Comparison of ENCODE assay signal across 33 cellular contexts in genomic region chr16:2439598-2439997, GRCh38. TPM values are rescaled to one million over a fixed set of nuclear protein-coding genes. Genes with fewer than 3 reads are reported as not detected.
A peak's percentile ranks its signal among the peaks of the same experiment; 100 is the strongest.
DNase-seq lines count a peak whose midpoint lies in the region; ATAC-seq, FAIRE-seq and TF ChIP-seq lines count a peak whose summit lies in the region.
"Had no signal": no experiment of that assay in that cellular context is flagged by ENCODE, and none has a peak within 500 bp of the region (broad histone marks: within the 10 kb centered on the region; RNA-seq: fewer than 3 reads in every experiment).

No MANE protein-coding gene starts in this region.

- TF ChIP-seq POLR2A in GM15510 (IDR thresholded peaks at IDR 0.05; ENCODE audit: borderline replicate concordance, extremely low read depth, insufficient read length): peak; percentile 10
- TF ChIP-seq POLR2A in K562 (conservative IDR thresholded peaks at IDR 0.05): no peak
- TF ChIP-seq POLR2A in spleen (IDR thresholded peaks at IDR 0.05): no peak

- H3K36me3 Mint-ChIP-seq in activated T-cell treated with anti-CD3 and anti-CD28 coated beads, Interleukin-2, amount 50 U/mL, for 24 hours (ENCODE audit: low read depth): peaks cover 77% of the 10 kb centered on the region
- H3K36me3 Mint-ChIP-seq in activated T-cell treated with anti-CD3 and anti-CD28 coated beads, Interleukin-2, amount 50 U/mL, for 72 hours (ENCODE audit: insufficient read depth in 2 of 2): peaks cover 6 to 32% of the 10 kb centered on the region in 2 donors

- POLR2A ChIA-PET in K562 (lab: Yijun Ruan, JAX): interaction anchor here (0.6 to 3.4 kb wide), 6 partner anchors 11 to 813 kb away, joined by 3 to 17 read pairs (median 6); partner anchors contain the start of gene CCNF

- no peaks in the 10 kb centered on the region for H3K27me3 Mint-ChIP-seq in activated T-cell treated with anti-CD3 and anti-CD28 coated beads, Interleukin-2, amount 50 U/mL, for 24 hours
- no peaks in the 10 kb centered on the region for H3K27me3 Mint-ChIP-seq in activated T-cell treated with anti-CD3 and anti-CD28 coated beads, Interleukin-2, amount 50 U/mL, for 72 hours (ENCODE audit: low read depth)

- BruUV-seq in K562 (replicated peaks; lab: Mats Ljungman, UMichigan): no TSS peak

- H3K36me3 ChIP-seq in K562 (ENCODE audit: control insufficient read depth, insufficient read depth, low read length) (peaks cover 73% of the 10 kb centered on the region), spleen (peaks cover 0 to 80% (median 20%) of the 10 kb centered on the region in 6 donors)
- H3K36me3 ChIP-seq: ascending aorta, neural progenitor cell, right atrium auricular region had no signal

- no peak for ATAC-seq in activated T-cell treated with anti-CD3 and anti-CD28 coated beads, Interleukin-2, amount 50 U/mL, for 72 hours (replicated peaks in 1 of 2)
- ATAC-seq in K562 (no peak; the same call in 2 of the 3 replicates), GM19328 (IDR thresholded peaks at IDR 0.05; ENCODE audit: unreplicated experiment) (no peak)
- ATAC-seq: left lobe of liver had no signal

- H3K9ac ChIP-seq in K562 (ENCODE audit: insufficient read depth in 1 of 2, low read depth in 2 of 2, low read length in 2 of 2): peak overlapping the region in 1 of 2 experiments; percentile 82; a peak in 2 of 4 replicates
- H3K9ac ChIP-seq: neural progenitor cell, parathyroid adenoma had no signal

- H4K20me1 ChIP-seq in K562 (replicated peaks; ENCODE audit: control insufficient read depth, insufficient read depth, low read length): no peaks in the 10 kb centered on the region

- 88% methylated on average over 11 of the region's 11 CpGs for WGBS in K562 (ENCODE audit: insufficient coverage, low coverage, missing lambda C conversion rate)
- WGBS in spleen, 5 donors: 95 to 97% (median 97%) methylated on average over 9 to 11 of the region's 11 CpGs

- no peaks in the 10 kb centered on the region for H3K27me3 ChIP-seq in K562 (ENCODE audit: control insufficient read depth in 2 of 2, insufficient read depth in 2 of 2, low read length in 2 of 2)
- H3K27me3 ChIP-seq in spleen (replicated peaks in 1 of 7): no peaks in the 10 kb centered on the region
- H3K27me3 ChIP-seq: ascending aorta, cardiac muscle cell, neural progenitor cell, Peyer's patch, right atrium auricular region, tibial artery had no signal

- peak overlapping the region; percentile 18 for H3K27ac Mint-ChIP-seq in activated T-cell treated with anti-CD3 and anti-CD28 coated beads, Interleukin-2, amount 50 U/mL, for 24 hours
- H3K27ac Mint-ChIP-seq in activated T-cell treated with anti-CD3 and anti-CD28 coated beads, Interleukin-2, amount 50 U/mL, for 72 hours: no peak overlapping the region
- H3K27ac Mint-ChIP-seq: activated T-helper 2 cell treated with anti-CD3 and anti-CD28 coated beads, Interferon-gamma antibody, Interleukin-2, Interleukin-4, amounts not matched to agents 10 μg/mL and 5 μg/mL and 100 μg/mL, durations not matched to agents 14 hours and 24 hours and 36 hours; neural progenitor cell had no signal

- no peak overlapping the region for H2AFZ ChIP-seq in K562 (ENCODE audit: low read depth, low read length)
- H2AFZ ChIP-seq: neural progenitor cell, parathyroid adenoma had no signal

- H3K9me1 ChIP-seq in K562 (ENCODE audit: control insufficient read depth, insufficient read depth, low read length): no peaks in the 10 kb centered on the region

- H3K4me3 ChIP-seq in K562: no peak overlapping the region
- H3K4me3 ChIP-seq in spleen: no peak overlapping the region
- H3K4me3 ChIP-seq: ascending aorta, cardiac muscle cell, coronary artery, neural progenitor cell, Peyer's patch, right atrium auricular region, smooth muscle cell, tibial artery had no signal

- FAIRE-seq in K562 (lab: Jason Lieb, UNC): no peak

- CTCF ChIA-PET in K562 (lab: Yijun Ruan, JAX; ENCODE audit: low intra/inter-chr PET ratio): no interaction called here

- peaks cover 6% of the 10 kb centered on the region for H3K4me1 Mint-ChIP-seq in activated T-cell treated with anti-CD3 and anti-CD28 coated beads, Interleukin-2, amount 50 U/mL, for 24 hours (ENCODE audit: low read depth)
- peaks cover 5% of the 10 kb centered on the region for H3K4me1 Mint-ChIP-seq in activated T-cell treated with anti-CD3 and anti-CD28 coated beads, Interleukin-2, amount 50 U/mL, for 72 hours (ENCODE audit: low read depth)
- H3K4me1 Mint-ChIP-seq: neural progenitor cell had no signal

- in situ Hi-C loops in K562 (cut with MboI): no loop called here

- H3K4me2 ChIP-seq in K562 (ENCODE audit: insufficient read depth, low read length): no peak overlapping the region
- H3K4me2 ChIP-seq: neural progenitor cell, smooth muscle cell had no signal

- DNase-seq in activated T-cell treated with anti-CD3 and anti-CD28 coated beads, Interleukin-2, amount 50 U/mL, for 24 hours: no peak
- no peak for DNase-seq in activated T-cell treated with anti-CD3 and anti-CD28 coated beads, Interleukin-2, amount 50 U/mL, for 72 hours
- DNase-seq in K562 (ENCODE audit: extremely low read depth in 1 of 4, low spot score in 3 of 4): no peak
- DNase-seq in spleen: no peak
- no peak for DNase-seq in GDM1 (lab: John Stamatoyannopoulos, UW)
- DNase-seq in DMS 273 treated with DMSO at 0.1 percent for 48 hours (lab: John Stamatoyannopoulos, UW): no peak
- DNase-seq: activated CD4-positive, alpha-beta T cell treated with anti-CD3 and anti-CD28 coated beads, Interleukin-2, amount 50 U/mL, for 1 hour; activated CD8-positive, alpha-beta memory T cell treated with anti-CD3 and anti-CD28 coated beads, Interleukin-2, amount 50 U/mL, for 48 hours; DMS53; effector CD8-positive, alpha-beta T cell; HCEC 1CT; NCI-H1436; NCI-H2081; NCI-H2227 treated with DMSO at 0.1 percent for 48 hours; NCI-H526 treated with DMSO at 0.1 percent for 48 hours; SHP77 treated with DMSO at 0.1 percent for 48 hours; stimulated activated CD4-positive, alpha-beta T cell treated with anti-CD3 and anti-CD28 coated beads, Interleukin-2, amount 100 ng/mL, for 24 hours; T1000; tibial artery had no signal

- TF ChIP-seq CTCF in K562 (IDR thresholded peaks at IDR 0.05 in 2 of 3, conservative IDR thresholded peaks at IDR 0.05 in 1 of 3; ENCODE audit: insufficient read depth in 2 of 3, low read depth in 1 of 3, low read length in 3 of 3) (no peak), spleen (IDR thresholded peaks at IDR 0.05 in 8 of 11, conservative IDR thresholded peaks at IDR 0.05 in 3 of 11) (no peak)

- TF ChIP-seq RAD21 in K562 (CRISPR knock-in tag; conservative IDR thresholded peaks at IDR 0.05 in 1 of 2, IDR thresholded peaks at IDR 0.05 in 1 of 2): no peak

- H3K9me3 ChIP-seq in K562 (replicated peaks; ENCODE audit: control insufficient read depth, insufficient read depth, low read depth, low read length) (no peaks in the 10 kb centered on the region), spleen (no peaks in the 10 kb centered on the region)
- H3K9me3 ChIP-seq: ascending aorta, Peyer's patch, right atrium auricular region, tibial artery had no signal

- H3K79me2 ChIP-seq in K562 (ENCODE audit: control insufficient read depth, insufficient read depth, low read length): no peaks in the 10 kb centered on the region; the same call in 2 of the 3 replicates
- H3K79me2 ChIP-seq: parathyroid adenoma had no signal

- intact Hi-C loops in K562 (cut with micrococcal nuclease): no loop called here
- intact Hi-C loops in spleen (cut with DNase I; ENCODE audit: low total_unique reads): loop anchor here (10.0 kb wide), 1 partner anchor 55 kb away; no protein-coding TSS in a partner anchor

- no peaks in the 10 kb centered on the region for H3K9me3 Mint-ChIP-seq in activated T-cell treated with anti-CD3 and anti-CD28 coated beads, Interleukin-2, amount 50 U/mL, for 24 hours
- no peaks in the 10 kb centered on the region for H3K9me3 Mint-ChIP-seq in activated T-cell treated with anti-CD3 and anti-CD28 coated beads, Interleukin-2, amount 50 U/mL, for 72 hours
- H3K9me3 Mint-ChIP-seq: activated naive CD4-positive, alpha-beta T cell treated with anti-CD3 and anti-CD28 coated beads, Interleukin-2, amount 50 U/mL, for 72 hours; activated T-helper 2 cell treated with anti-CD3 and anti-CD28 coated beads, Interferon-gamma antibody, Interleukin-2, Interleukin-4, amounts not matched to agents 10 μg/mL and 5 μg/mL and 100 μg/mL, durations not matched to agents 14 hours and 24 hours and 36 hours; neural progenitor cell had no signal

- no peak overlapping the region for H3K4me3 Mint-ChIP-seq in activated T-cell treated with anti-CD3 and anti-CD28 coated beads, Interleukin-2, amount 50 U/mL, for 24 hours
- H3K4me3 Mint-ChIP-seq in activated T-cell treated with anti-CD3 and anti-CD28 coated beads, Interleukin-2, amount 50 U/mL, for 72 hours: no peak overlapping the region
- H3K4me3 Mint-ChIP-seq: neural progenitor cell had no signal

- H3K4me1 ChIP-seq in K562 (replicated peaks in 1 of 2; ENCODE audit: control insufficient read depth in 2 of 2, insufficient read depth in 2 of 2, low read length in 2 of 2): peaks cover 0 to 3% of the 10 kb centered on the region in 2 experiments; a peak in 1 of 5 replicates
- peaks cover 0 to 11% (median 2%) of the 10 kb centered on the region in 6 donors for H3K4me1 ChIP-seq in spleen
- H3K4me1 ChIP-seq: ascending aorta, neural progenitor cell, parathyroid adenoma, Peyer's patch, right atrium auricular region, tibial artery had no signal

- no peak for TF ChIP-seq EP300 in K562 (IDR thresholded peaks at IDR 0.05; ENCODE audit: low read length)

- H3K27ac ChIP-seq in K562 (ENCODE audit: extremely low read depth, low read depth, low read length) (no peak overlapping the region), spleen (peak overlapping the region in 5 of 8 donors; percentile 27 to 75 (median 46))
- H3K27ac ChIP-seq: ascending aorta, cardiac muscle cell, coronary artery, neural progenitor cell, parathyroid adenoma, Peyer's patch, right atrium auricular region, tibial artery, VCaP had no signal

RNA-seq across cellular contexts. Expression of gene CCNF, which starts 10.4 kb away (rescaled TPM):
- total RNA-seq in activated T-cell treated with anti-CD3 and anti-CD28 coated beads, Interleukin-2, amount 50 U/mL, for 72 hours: 10 to 100 TPM; 49.2 to 68.6 TPM
- 85.7 and 196 TPM in 2 replicates for total RNA-seq in K562 (2011; cell fraction: chromatin; rRNA removed; ENCODE audit: low replicate concordance)
- 118 and 124 TPM in 2 replicates for total RNA-seq in K562 (2011; cell fraction: nucleolus; rRNA removed)
- 119 and 147 TPM in 2 replicates for total RNA-seq in K562 (2011; cell fraction: nucleoplasm; rRNA removed)
- total RNA-seq in K562 (2014; rRNA removed): 46.2 and 66.4 TPM in 2 replicates
- total RNA-seq in K562 (2014; rRNA removed; fragmentation: Illumina TruSeq; extraction: Trizol): 26.2 and 29.5 TPM in 2 replicates
- 34.2 and 36.9 TPM in 2 replicates for total RNA-seq in K562 (2015; rRNA removed; fragmentation: Illumina TruSeq; extraction: Trizol)
- total RNA-seq in K562 (2021): 62.9 and 70.1 TPM in 2 replicates
- polyA plus RNA-seq in K562 (2011; rRNA removed): 18.5 and 18.8 TPM in 2 replicates
- polyA plus RNA-seq in K562 (2011; cell fraction: cytosol; rRNA removed): 23.2 and 35.3 TPM in 2 replicates
- 34.8 and 58.2 TPM in 2 replicates for polyA plus RNA-seq in K562 (2011; cell fraction: nucleus; rRNA removed)
- 35.0 and 35.7 TPM in 2 replicates for polyA plus RNA-seq in K562 (2012)
- polyA plus RNA-seq in K562 (2014; fragmentation: Illumina TruSeq; extraction: Trizol): 30.8 and 43.5 TPM in 2 replicates
- 1 to 10 TPM; 4.1 to 5.4 TPM for polyA plus RNA-seq in K562 (2014; fragmentation: Nextera tagmentation; extraction: Ambion mirVana)
- polyA plus RNA-seq in K562 (2014; rRNA removed): 24.6 and 28.5 TPM in 2 replicates
- polyA minus RNA-seq in K562 (2011; rRNA and poly(A)+ RNA removed): 39.0 and 67.5 TPM in 2 replicates
- polyA minus RNA-seq in K562 (2011; cell fraction: cytosol; rRNA and poly(A)+ RNA removed): 65.5 and 70.9 TPM in 2 replicates
- 35.1 and 42.3 TPM in 2 replicates for polyA minus RNA-seq in K562 (2011; cell fraction: nucleus; rRNA and poly(A)+ RNA removed)
- total RNA-seq in spleen: 10 to 100 TPM in 1 of 7 donors, 1 to 10 TPM in 6; 4.2 to 11.1 (median 7.3) TPM
- 1 to 10 TPM; 1.5 to 2.7 (median 2.6) TPM for polyA plus RNA-seq in spleen

RNA-seq across cellular contexts. Expression of gene TEDC2, which starts 20.3 kb away (rescaled TPM):
- total RNA-seq in activated T-cell treated with anti-CD3 and anti-CD28 coated beads, Interleukin-2, amount 50 U/mL, for 72 hours: 10 to 100 TPM; 23.0 to 32.7 TPM
- total RNA-seq in K562 (2011; cell fraction: chromatin; rRNA removed; ENCODE audit: low replicate concordance): 28.4 and 114 TPM in 2 replicates
- total RNA-seq in K562 (2011; cell fraction: nucleolus; rRNA removed): 102 and 124 TPM in 2 replicates
- 40.8 and 51.4 TPM in 2 replicates for total RNA-seq in K562 (2011; cell fraction: nucleoplasm; rRNA removed)
- total RNA-seq in K562 (2014; rRNA removed) (50.2 and 66.0 TPM in 2 replicates), K562 (2014; rRNA removed; fragmentation: Illumina TruSeq; extraction: Trizol) (6.4 and 11.6 TPM in 2 replicates), K562 (2015; rRNA removed; fragmentation: Illumina TruSeq; extraction: Trizol) (25.8 and 28.4 TPM in 2 replicates), K562 (2021) (43.0 and 46.1 TPM in 2 replicates), spleen (1 to 10 TPM in 5 of 7 donors, under 1 TPM in 2; 0.73 to 2.7 (median 1.4) TPM)
- polyA plus RNA-seq in K562 (2011; rRNA removed) (11.5 and 19.7 TPM in 2 replicates), K562 (2014; fragmentation: Illumina TruSeq; extraction: Trizol) (17.6 and 21.1 TPM in 2 replicates), K562 (2014; fragmentation: Nextera tagmentation; extraction: Ambion mirVana) (1 to 10 TPM in 1 of 2 experiments, under 1 TPM in 1; 0.75 to 2.2 TPM), K562 (2014; rRNA removed) (46.1 and 57.0 TPM in 2 replicates), spleen (1 to 10 TPM; 1.8 to 2.7 (median 2.5) TPM)
- polyA plus RNA-seq in K562 (2011; cell fraction: cytosol; rRNA removed): 12.4 and 30.6 TPM in 2 replicates
- 115 and 152 TPM in 2 replicates for polyA plus RNA-seq in K562 (2011; cell fraction: nucleus; rRNA removed)
- polyA plus RNA-seq in K562 (2012): 25.5 and 36.0 TPM in 2 replicates
- polyA minus RNA-seq in K562 (2011; rRNA and poly(A)+ RNA removed): 3.6 and 6.3 TPM in 2 replicates
- polyA minus RNA-seq in K562 (2011; cell fraction: cytosol; rRNA and poly(A)+ RNA removed): 5.9 and 8.8 TPM in 2 replicates
- 44.7 and 53.2 TPM in 2 replicates for polyA minus RNA-seq in K562 (2011; cell fraction: nucleus; rRNA and poly(A)+ RNA removed)
- total RNA-seq: ascending aorta had no signal

RNA-seq across cellular contexts. Expression of gene NTN3, which starts 31.5 kb away (rescaled TPM):
- total RNA-seq in activated T-cell treated with anti-CD3 and anti-CD28 coated beads, Interleukin-2, amount 50 U/mL, for 72 hours: not detected
- 0.42 TPM in 1 of 2 replicates, not detected in the other for total RNA-seq in K562 (2011; cell fraction: chromatin; rRNA removed; ENCODE audit: low replicate concordance)
- 0.13 and 0.17 TPM in 2 replicates for total RNA-seq in K562 (2011; cell fraction: nucleolus; rRNA removed)
- not detected in 2 replicates for total RNA-seq in K562 (2011; cell fraction: nucleoplasm; rRNA removed)
- total RNA-seq in K562 (2014; rRNA removed) (not detected in 2 replicates), K562 (2014; rRNA removed; fragmentation: Illumina TruSeq; extraction: Trizol) (not detected in 2 replicates), K562 (2015; rRNA removed; fragmentation: Illumina TruSeq; extraction: Trizol) (not detected in 2 replicates), K562 (2021) (not detected in 2 replicates), spleen (under 1 TPM in 3 of 7 donors, not detected in 4; 0.13 to 0.28 (median 0.23) TPM)
- polyA plus RNA-seq in K562 (2011; rRNA removed) (not detected in 2 replicates), K562 (2014; fragmentation: Illumina TruSeq; extraction: Trizol) (not detected in 2 replicates), K562 (2014; fragmentation: Nextera tagmentation; extraction: Ambion mirVana) (not detected), K562 (2014; rRNA removed) (not detected in 2 replicates), spleen (under 1 TPM in 2 of 3 donors, not detected in 1; 0.03 to 0.06 TPM)
- polyA plus RNA-seq in K562 (2011; cell fraction: cytosol; rRNA removed): not detected in 2 replicates
- not detected in 2 replicates for polyA plus RNA-seq in K562 (2011; cell fraction: nucleus; rRNA removed)
- polyA plus RNA-seq in K562 (2012): 0.07 and 0.08 TPM in 2 replicates
- not detected in 2 replicates for polyA minus RNA-seq in K562 (2011; rRNA and poly(A)+ RNA removed)
- polyA minus RNA-seq in K562 (2011; cell fraction: cytosol; rRNA and poly(A)+ RNA removed): not detected in 2 replicates
- polyA minus RNA-seq in K562 (2011; cell fraction: nucleus; rRNA and poly(A)+ RNA removed): not detected in 2 replicates
- total RNA-seq: activated naive CD4-positive, alpha-beta T cell treated with anti-CD3 and anti-CD28 coated beads, Interleukin-2, amount 50 U/mL, for 72 hours; activated T-helper 2 cell treated with anti-CD3 and anti-CD28 coated beads, Interferon-gamma antibody, Interleukin-2, Interleukin-4, amounts not matched to agents 10 μg/mL and 5 μg/mL and 100 μg/mL, durations not matched to agents 14 hours and 24 hours and 36 hours; ascending aorta; Peyer's patch had no signal

RNA-seq across cellular contexts. Expression of gene TBC1D24, which starts 35.3 kb away (rescaled TPM):
- total RNA-seq in activated T-cell treated with anti-CD3 and anti-CD28 coated beads, Interleukin-2, amount 50 U/mL, for 72 hours: 10 to 100 TPM; 13.6 to 20.4 TPM
- 29.2 and 69.3 TPM in 2 replicates for total RNA-seq in K562 (2011; cell fraction: chromatin; rRNA removed; ENCODE audit: low replicate concordance)
- 36.9 and 38.2 TPM in 2 replicates for total RNA-seq in K562 (2011; cell fraction: nucleolus; rRNA removed)
- 27.0 and 36.9 TPM in 2 replicates for total RNA-seq in K562 (2011; cell fraction: nucleoplasm; rRNA removed)
- total RNA-seq in K562 (2014; rRNA removed): 7.2 and 13.4 TPM in 2 replicates
- 4.2 and 4.9 TPM in 2 replicates for total RNA-seq in K562 (2014; rRNA removed; fragmentation: Illumina TruSeq; extraction: Trizol)
- total RNA-seq in K562 (2015; rRNA removed; fragmentation: Illumina TruSeq; extraction: Trizol): 9.1 and 11.2 TPM in 2 replicates
- total RNA-seq in K562 (2021): 22.6 and 24.3 TPM in 2 replicates
- 5.7 and 9.4 TPM in 2 replicates for polyA plus RNA-seq in K562 (2011; rRNA removed)
- 7.1 and 12.3 TPM in 2 replicates for polyA plus RNA-seq in K562 (2011; cell fraction: cytosol; rRNA removed)
- polyA plus RNA-seq in K562 (2011; cell fraction: nucleus; rRNA removed): 22.9 and 34.2 TPM in 2 replicates
- 8.5 and 9.1 TPM in 2 replicates for polyA plus RNA-seq in K562 (2012)
- 7.2 and 9.4 TPM in 2 replicates for polyA plus RNA-seq in K562 (2014; fragmentation: Illumina TruSeq; extraction: Trizol)
- 1 to 10 TPM; 1.7 to 4.2 TPM for polyA plus RNA-seq in K562 (2014; fragmentation: Nextera tagmentation; extraction: Ambion mirVana)
- polyA plus RNA-seq in K562 (2014; rRNA removed): 8.3 and 9.3 TPM in 2 replicates
- 6.5 and 9.7 TPM in 2 replicates for polyA minus RNA-seq in K562 (2011; rRNA and poly(A)+ RNA removed)
- polyA minus RNA-seq in K562 (2011; cell fraction: cytosol; rRNA and poly(A)+ RNA removed): 13.1 and 14.3 TPM in 2 replicates
- polyA minus RNA-seq in K562 (2011; cell fraction: nucleus; rRNA and poly(A)+ RNA removed): 12.5 and 15.3 TPM in 2 replicates
- 10 to 100 TPM in 6 of 7 donors, 1 to 10 TPM in 1; 9.7 to 15.3 (median 12.8) TPM for total RNA-seq in spleen
- 1 to 10 TPM; 2.2 to 5.1 (median 2.2) TPM for polyA plus RNA-seq in spleen
